ENCODE assay signal across 8 cellular contexts in genomic region chr11:123061403-123062157, GRCh38.
DNase-seq lines count a peak whose midpoint lies in the region; ATAC-seq and TF ChIP-seq lines count a peak whose summit lies in the region.

TSS of gene HSPA8 (minus strand) at chr11:123062136. CDS start at chr11:123061324, 812 bp downstream.

- H3K4me3 ChIP-seq in foreskin fibroblast (ENCODE audit: low read depth in 1 of 2, low read length in 2 of 2) (peak within 1 kb of the TSS; percentile 97 to 99), neuron (ENCODE audit: low read length) (peak within 1 kb of the TSS; percentile 97), subcutaneous abdominal adipose tissue (ENCODE audit: low read depth in 1 of 5, low read length in 5 of 5) (peak within 1 kb of the TSS; percentile 91 to 99 (median 97))

- H3K36me3 ChIP-seq in neuron (ENCODE audit: insufficient read depth, low read length) (peaks cover 51% of the 10 kb centered on the region), subcutaneous abdominal adipose tissue (ENCODE audit: control insufficient read depth in 5 of 5, insufficient read depth in 5 of 5, low read length in 5 of 5) (peaks cover 27 to 48% (median 42%) of the 10 kb centered on the region in 5 donors)

- H3K4me1 ChIP-seq in neuron (ENCODE audit: insufficient read depth, low read length) (peaks cover 45% of the 10 kb centered on the region), subcutaneous abdominal adipose tissue (ENCODE audit: control insufficient read depth in 5 of 5, insufficient read depth in 5 of 5, low read length in 5 of 5) (peaks cover 11 to 76% (median 68%) of the 10 kb centered on the region in 5 donors)

- peak within 1 kb of the TSS; percentile 100 for H3K27ac ChIP-seq in subcutaneous abdominal adipose tissue (ENCODE audit: low read depth, low read length)

- H2AFZ ChIP-seq in neuron (ENCODE audit: low read depth, low read length), result no peak within 1 kb of the TSS

- H3K9me3 ChIP-seq in neuron (ENCODE audit: low read length), result no peaks in the 10 kb centered on the region
- H3K9me3 ChIP-seq in subcutaneous abdominal adipose tissue (ENCODE audit: control insufficient read depth in 5 of 5, low read length in 5 of 5), result no peaks in the 10 kb centered on the region

- DNase-seq in RPMI8226, result peak; percentile 75
- peak; percentile 89 for DNase-seq in activated effector memory CD4-positive, alpha-beta T cell treated with anti-CD3 and anti-CD28 coated beads, Interleukin-2, amount 50 U/mL, for 16 hours
- peak in 1 of 2 donors; percentile 70 for DNase-seq in foreskin fibroblast

- ATAC-seq in GM18907 (IDR thresholded peaks at IDR 0.05; ENCODE audit: unreplicated experiment) (peak; percentile 13), HG03175 (IDR thresholded peaks at IDR 0.05; ENCODE audit: unreplicated experiment) (peak; percentile 20), HG02885 (IDR thresholded peaks at IDR 0.05; ENCODE audit: poor library complexity, unreplicated experiment) (no peak)

- H3K9ac ChIP-seq in subcutaneous abdominal adipose tissue (ENCODE audit: low read length in 5 of 5), result peak within 1 kb of the TSS; percentile 88 to 100 (median 99)

- no peak for TF ChIP-seq CTCF in foreskin fibroblast (IDR thresholded peaks at IDR 0.05; ENCODE audit: low read depth, low read length)

- H3K27me3 ChIP-seq in neuron (ENCODE audit: insufficient read depth, low read length), result no peaks in the 10 kb centered on the region
- no peaks in the 10 kb centered on the region for H3K27me3 ChIP-seq in subcutaneous abdominal adipose tissue (ENCODE audit: control insufficient read depth in 5 of 5, insufficient read depth in 4 of 5, low read length in 5 of 5)
